Comparison of ENCODE assay signal across 35 cellular contexts in genomic region chr1:167999930-168000329, GRCh38.
"Had no signal": no experiment of that assay in that cellular context is flagged by ENCODE, and none has a peak within 500 bp of the region (broad histone marks: within the 10 kb centered on the region; RNA-seq: fewer than 3 reads in every experiment).

No MANE protein-coding gene starts in this region.

- H3K27me3 Mint-ChIP-seq: activated CD4-positive, alpha-beta memory T cell treated with anti-CD3 and anti-CD28 coated beads, Interleukin-2, amount 10 ng/mL, durations not matched to agents 7 days and 5 days; activated CD4-positive, alpha-beta T cell treated with anti-CD3 and anti-CD28 coated beads for 36 hours; activated CD4-positive, alpha-beta T cell treated with anti-CD3 and anti-CD28 coated beads, Interleukin-2, amount 10 ng/mL, durations not matched to agents 7 days and 5 days; activated CD8-positive, alpha-beta memory T cell treated with anti-CD3 and anti-CD28 coated beads, Interleukin-2, amount 10 ng/mL, durations not matched to agents 7 days and 5 days; activated naive CD4-positive, alpha-beta T cell treated with anti-CD3 and anti-CD28 coated beads, Interleukin-2, amount 10 ng/mL, durations not matched to agents 7 days and 5 days; activated naive CD4-positive, alpha-beta T cell treated with anti-CD3 and anti-CD28 coated beads, Interleukin-2, amount 50 U/mL, for 24 hours; activated naive CD8-positive, alpha-beta T cell; activated naive CD8-positive, alpha-beta T cell treated with anti-CD3 and anti-CD28 coated beads, Interleukin-2, amount 10 ng/mL, durations not matched to agents 7 days and 5 days; activated naive CD8-positive, alpha-beta T cell treated with anti-CD3 and anti-CD28 coated beads, Interleukin-2, amount 50 U/mL, for 24 hours; brain; central memory CD8-positive, alpha-beta T cell had no signal

- H3K4me3 Mint-ChIP-seq: activated CD4-positive, alpha-beta memory T cell treated with anti-CD3 and anti-CD28 coated beads, Interleukin-2, amount 10 ng/mL, durations not matched to agents 7 days and 5 days; activated CD4-positive, alpha-beta T cell treated with anti-CD3 and anti-CD28 coated beads for 36 hours; activated CD4-positive, alpha-beta T cell treated with anti-CD3 and anti-CD28 coated beads, Interleukin-2, amount 10 ng/mL, durations not matched to agents 7 days and 5 days; activated CD8-positive, alpha-beta memory T cell treated with anti-CD3 and anti-CD28 coated beads, Interleukin-2, amount 10 ng/mL, durations not matched to agents 7 days and 5 days; activated CD8-positive, alpha-beta T cell treated with anti-CD3 and anti-CD28 coated beads, Interleukin-2, amount 10 ng/mL, durations not matched to agents 7 days and 5 days; activated naive CD4-positive, alpha-beta T cell treated with anti-CD3 and anti-CD28 coated beads, Interleukin-2, amount 10 ng/mL, durations not matched to agents 7 days and 5 days; activated naive CD4-positive, alpha-beta T cell treated with anti-CD3 and anti-CD28 coated beads, Interleukin-2, amount 50 U/mL, for 24 hours; activated naive CD8-positive, alpha-beta T cell; activated naive CD8-positive, alpha-beta T cell treated with anti-CD3 and anti-CD28 coated beads, Interleukin-2, amount 10 ng/mL, durations not matched to agents 7 days and 5 days; activated naive CD8-positive, alpha-beta T cell treated with anti-CD3 and anti-CD28 coated beads, Interleukin-2, amount 50 U/mL, for 24 hours; brain; central memory CD8-positive, alpha-beta T cell; T-helper 1 cell treated with Interleukin-12 subunit alpha and Interleukin-12 subunit beta and Interleukin-4 antibody, amounts not matched to agents 30 μg/mL and 1 μg/mL, for 36 hours; T-helper 2 cell treated with Interferon-gamma antibody and Interleukin-4, amounts not matched to agents 5 μg/mL and 100 μg/mL, for 36 hours had no signal

- H3K27ac Mint-ChIP-seq: activated CD4-positive, alpha-beta memory T cell treated with anti-CD3 and anti-CD28 coated beads, Interleukin-2, amount 10 ng/mL, durations not matched to agents 7 days and 5 days; activated CD4-positive, alpha-beta T cell treated with anti-CD3 and anti-CD28 coated beads for 36 hours; activated CD4-positive, alpha-beta T cell treated with anti-CD3 and anti-CD28 coated beads, Interleukin-2, amount 10 ng/mL, durations not matched to agents 7 days and 5 days; activated CD8-positive, alpha-beta memory T cell treated with anti-CD3 and anti-CD28 coated beads, Interleukin-2, amount 10 ng/mL, durations not matched to agents 7 days and 5 days; activated CD8-positive, alpha-beta T cell treated with anti-CD3 and anti-CD28 coated beads, Interleukin-2, amount 10 ng/mL, durations not matched to agents 7 days and 5 days; activated naive CD4-positive, alpha-beta T cell treated with anti-CD3 and anti-CD28 coated beads, Interleukin-2, amount 10 ng/mL, durations not matched to agents 7 days and 5 days; activated naive CD4-positive, alpha-beta T cell treated with anti-CD3 and anti-CD28 coated beads, Interleukin-2, amount 50 U/mL, for 24 hours; activated naive CD8-positive, alpha-beta T cell; activated naive CD8-positive, alpha-beta T cell treated with anti-CD3 and anti-CD28 coated beads, Interleukin-2, amount 10 ng/mL, durations not matched to agents 7 days and 5 days; activated naive CD8-positive, alpha-beta T cell treated with anti-CD3 and anti-CD28 coated beads, Interleukin-2, amount 50 U/mL, for 24 hours; activated T-helper 2 cell treated with anti-CD3 and anti-CD28 coated beads, Interferon-gamma antibody, Interleukin-2, Interleukin-4, amounts not matched to agents 10 μg/mL and 5 μg/mL and 100 μg/mL, durations not matched to agents 14 hours and 24 hours and 36 hours; brain; T-helper 1 cell treated with Interleukin-12 subunit alpha and Interleukin-12 subunit beta and Interleukin-4 antibody, amounts not matched to agents 30 μg/mL and 1 μg/mL, for 36 hours; T-helper 2 cell treated with Interferon-gamma antibody and Interleukin-4, amounts not matched to agents 5 μg/mL and 100 μg/mL, for 36 hours had no signal

- H3K4me1 ChIP-seq: ascending aorta had no signal

- H3K27me3 ChIP-seq: ascending aorta had no signal

- H3K27ac ChIP-seq: ascending aorta, VCaP had no signal

- ATAC-seq: activated CD4-positive, alpha-beta T cell treated with anti-CD3 and anti-CD28 coated beads for 36 hours; activated CD4-positive, CD25-positive, alpha-beta regulatory T cell treated with anti-CD3 and anti-CD28 coated beads, Interleukin-2, amount 50 U/mL, for 24 hours; activated CD8-positive, alpha-beta memory T cell treated with anti-CD3 and anti-CD28 coated beads, Interleukin-2, amount 10 ng/mL, durations not matched to agents 7 days and 5 days; activated CD8-positive, alpha-beta T cell treated with anti-CD3 and anti-CD28 coated beads, Interleukin-2, amount 10 ng/mL, durations not matched to agents 7 days and 5 days; activated naive CD8-positive, alpha-beta T cell treated with anti-CD3 and anti-CD28 coated beads, Interleukin-2, amount 50 U/mL, for 24 hours had no signal

- DNase-seq: activated CD4-positive, alpha-beta memory T cell treated with anti-CD3 and anti-CD28 coated beads, Interleukin-2, amount 10 ng/mL, durations not matched to agents 7 days and 5 days; activated CD4-positive, alpha-beta T cell treated with anti-CD3 and anti-CD28 coated beads for 1 hour; activated CD4-positive, alpha-beta T cell treated with anti-CD3 and anti-CD28 coated beads for 36 hours; activated CD4-positive, alpha-beta T cell treated with anti-CD3 and anti-CD28 coated beads for 48 hours; activated CD4-positive, alpha-beta T cell treated with anti-CD3 and anti-CD28 coated beads, Interleukin-2, amount 10 ng/mL, durations not matched to agents 7 days and 5 days; activated CD4-positive, alpha-beta T cell treated with anti-CD3 and anti-CD28 coated beads, Interleukin-2, amount 50 U/mL, for 48 hours; activated CD4-positive, CD25-positive, alpha-beta regulatory T cell; activated CD8-positive, alpha-beta memory T cell treated with anti-CD3 and anti-CD28 coated beads for 24 hours; activated CD8-positive, alpha-beta memory T cell treated with anti-CD3 and anti-CD28 coated beads, Interleukin-2, amount 10 ng/mL, durations not matched to agents 7 days and 5 days; activated CD8-positive, alpha-beta memory T cell treated with anti-CD3 and anti-CD28 coated beads, Interleukin-2, amount 50 U/mL, for 48 hours; activated CD8-positive, alpha-beta T cell treated with anti-CD3 and anti-CD28 coated beads, Interleukin-2, amount 10 ng/mL, durations not matched to agents 7 days and 5 days; activated effector memory CD4-positive, alpha-beta T cell treated with Interleukin-2 at 50 U/mL for 16 hours; activated gamma-delta T cell; activated naive CD4-positive, alpha-beta T cell treated with anti-CD3 and anti-CD28 coated beads, Interleukin-2, amount 10 ng/mL, durations not matched to agents 7 days and 5 days; activated naive CD4-positive, alpha-beta T cell treated with Interleukin-2 at 50 U/mL for 16 hours; activated naive CD8-positive, alpha-beta T cell treated with anti-CD3 and anti-CD28 coated beads, Interleukin-2, amount 10 ng/mL, durations not matched to agents 7 days and 5 days; activated naive CD8-positive, alpha-beta T cell treated with anti-CD3 and anti-CD28 coated beads, Interleukin-2, amount 50 U/mL, for 24 hours; amygdala; anterior cingulate cortex; caudate nucleus; cerebellar nuclear complex; SW 1271; T-helper 1 cell; T-helper 2 cell; T-helper 9 cell had no signal

- H3K9me3 ChIP-seq: ascending aorta had no signal

- H3K9me3 Mint-ChIP-seq: activated CD4-positive, alpha-beta memory T cell treated with anti-CD3 and anti-CD28 coated beads, Interleukin-2, amount 10 ng/mL, durations not matched to agents 7 days and 5 days; activated CD4-positive, alpha-beta T cell treated with anti-CD3 and anti-CD28 coated beads, Interleukin-2, amount 10 ng/mL, durations not matched to agents 7 days and 5 days; activated naive CD4-positive, alpha-beta T cell treated with anti-CD3 and anti-CD28 coated beads, Interleukin-2, amount 10 ng/mL, durations not matched to agents 7 days and 5 days; activated naive CD4-positive, alpha-beta T cell treated with anti-CD3 and anti-CD28 coated beads, Interleukin-2, amount 50 U/mL, for 24 hours; activated naive CD8-positive, alpha-beta T cell treated with anti-CD3 and anti-CD28 coated beads, Interleukin-2, amount 10 ng/mL, durations not matched to agents 7 days and 5 days; activated naive CD8-positive, alpha-beta T cell treated with anti-CD3 and anti-CD28 coated beads, Interleukin-2, amount 50 U/mL, for 24 hours; activated T-helper 2 cell treated with anti-CD3 and anti-CD28 coated beads, Interferon-gamma antibody, Interleukin-2, Interleukin-4, amounts not matched to agents 10 μg/mL and 5 μg/mL and 100 μg/mL, durations not matched to agents 14 hours and 24 hours and 36 hours; brain; central memory CD8-positive, alpha-beta T cell; T-helper 1 cell treated with Interleukin-12 subunit alpha and Interleukin-12 subunit beta and Interleukin-4 antibody, amounts not matched to agents 30 μg/mL and 1 μg/mL, for 36 hours; T-helper 2 cell treated with Interferon-gamma antibody and Interleukin-4, amounts not matched to agents 5 μg/mL and 100 μg/mL, for 36 hours had no signal

- H3K4me3 ChIP-seq: ascending aorta had no signal

- H3K4me1 Mint-ChIP-seq: activated CD4-positive, alpha-beta memory T cell treated with anti-CD3 and anti-CD28 coated beads, Interleukin-2, amount 10 ng/mL, durations not matched to agents 7 days and 5 days; activated CD4-positive, alpha-beta T cell treated with anti-CD3 and anti-CD28 coated beads for 36 hours; activated naive CD4-positive, alpha-beta T cell treated with anti-CD3 and anti-CD28 coated beads, Interleukin-2, amount 50 U/mL, for 24 hours; activated naive CD8-positive, alpha-beta T cell treated with anti-CD3 and anti-CD28 coated beads, Interleukin-2, amount 50 U/mL, for 24 hours; brain; central memory CD8-positive, alpha-beta T cell had no signal
